Comparison of ENCODE assay signal across 8 cellular contexts in genomic region chr20:48189177-48189576, GRCh38.
DNase-seq lines count a peak whose midpoint lies in the region; ATAC-seq and TF ChIP-seq lines count a peak whose summit lies in the region.

No MANE protein-coding gene starts in this region.

- no peak overlapping the region for H3K27ac ChIP-seq in left lung

- ATAC-seq in left lung: no peak
- no peak for ATAC-seq in HG03442 (IDR thresholded peaks at IDR 0.05; ENCODE audit: unreplicated experiment)

- peak; percentile 56 for DNase-seq in AG08395 (ENCODE audit: low spot score)
- DNase-seq in SK-MEL-5 (ENCODE audit: low read depth, low spot score): peak; percentile 41
- DNase-seq in globus pallidus (ENCODE audit: low spot score): peak; percentile 9
- no peak for DNase-seq in activated CD8-positive, alpha-beta memory T cell treated with anti-CD3 and anti-CD28 coated beads, Interleukin-2, amount 50 U/mL, for 48 hours
- DNase-seq in left lung: no peak
- DNase-seq in foreskin melanocyte: no peak

- H3K27me3 ChIP-seq in left lung: no peaks in the 10 kb centered on the region

- TF ChIP-seq CTCF in GM12875 (IDR thresholded peaks at IDR 0.05; ENCODE audit: borderline replicate concordance, insufficient read depth, low read depth, low read length) (peak; percentile 41; the same call in 1 of the 2 replicates), left lung (IDR thresholded peaks at IDR 0.05) (no peak)

- intact Hi-C loops in left lung (cut with DNase I): no loop called here

- no peaks in the 10 kb centered on the region for H3K9me3 ChIP-seq in left lung

- in situ Hi-C loops in SK-MEL-5 (cut with HindIII; ENCODE audit: low pct_unique_long_range_greater_than_20kb, low sequenced_read_pairs): no loop called here

- H3K4me3 ChIP-seq in GM12875 (ENCODE audit: low read depth, low read length) (no peak overlapping the region), left lung (no peak overlapping the region)

- H3K4me1 ChIP-seq in left lung: no peaks in the 10 kb centered on the region

- H3K36me3 ChIP-seq in left lung: no peaks in the 10 kb centered on the region

Comparison
In these comparisons a context has a peak if more than half of its experiments do, and no peak if none do; other contexts are left out.
1. DNase-seq: peak in AG08395 (single experiment), SK-MEL-5 (single experiment) and globus pallidus (single experiment); none in activated CD8-positive, alpha-beta memory T cell treated with anti-CD3 and anti-CD28 coated beads, Interleukin-2, amount 50 U/mL, for 48 hours (single experiment), left lung (0 of 2) and foreskin melanocyte (single experiment).